Comparison of ENCODE assay signal across 1 cellular context in the genomic region with DNA sequence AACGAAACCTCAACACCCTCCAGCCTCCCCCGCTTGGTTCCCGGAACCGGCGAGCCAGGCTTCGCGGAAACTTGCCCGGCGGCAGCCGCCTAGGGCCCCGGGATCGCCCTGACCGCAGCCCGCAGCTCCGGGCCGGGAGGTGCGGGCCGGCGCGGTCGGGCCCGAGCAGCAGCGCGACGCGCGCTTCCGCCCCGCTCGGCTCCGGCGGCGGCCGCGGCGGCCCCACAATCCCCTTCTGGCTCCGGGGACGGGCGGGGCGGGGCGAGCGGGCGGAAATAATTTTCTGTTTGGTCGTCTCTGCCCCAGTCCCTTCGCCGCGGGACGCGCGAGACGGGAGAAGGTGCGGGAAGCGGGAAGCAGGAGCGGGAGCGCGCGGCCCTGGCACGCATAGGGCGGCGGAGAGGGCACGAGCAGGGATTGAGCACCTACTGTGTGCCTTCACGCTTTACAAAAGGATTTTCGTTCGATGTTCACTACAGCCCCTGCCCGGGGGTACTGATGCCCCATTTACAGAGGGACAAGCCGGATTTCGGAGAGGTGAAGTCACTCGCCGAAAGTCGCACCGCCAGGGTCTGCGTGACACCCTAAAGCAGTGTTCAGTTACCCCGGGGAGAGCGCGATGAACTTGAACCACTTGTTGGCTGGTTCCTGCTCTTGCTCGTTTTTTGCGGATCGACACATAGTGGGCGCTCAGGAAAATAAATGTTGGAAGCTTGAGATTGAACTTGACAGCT.
TF ChIP-seq lines count a peak whose summit lies in the region.

No MANE protein-coding gene starts in this region.

TF ChIP-seq in neural cell, 6 proteins besides CTCF, POLR2A, EP300 and RAD21:
- peak; percentile 34 for TF ChIP-seq REST (IDR thresholded peaks at IDR 0.05; ENCODE audit: borderline replicate concordance)
- TF ChIP-seq SMC3 (conservative IDR thresholded peaks at IDR 0.05; ENCODE audit: poor library complexity), result peak; percentile 24
- TF ChIP-seq EZH2 (IDR thresholded peaks at IDR 0.05; ENCODE audit: borderline replicate concordance, insufficient read depth, low read length, poor library complexity, severe bottlenecking), result no peak
- no peak for TF ChIP-seq POLR2AphosphoS5 (IDR thresholded peaks at IDR 0.05)
- peak; percentile 58 for TF ChIP-seq MXI1 (conservative IDR thresholded peaks at IDR 0.05; ENCODE audit: poor library complexity, severe bottlenecking)
- TF ChIP-seq TAF1 (IDR thresholded peaks at IDR 0.05; ENCODE audit: low read depth), result no peak
